Comparison of ENCODE assay signal across 13 cellular contexts in genomic region chr7:116030626-116031276, GRCh38. TPM values are rescaled to one million over a fixed set of nuclear protein-coding genes. Genes with fewer than 3 reads are reported as not detected.
DNase-seq lines count a peak whose midpoint lies in the region; ATAC-seq, FAIRE-seq and TF ChIP-seq lines count a peak whose summit lies in the region.
"Had no signal": no experiment of that assay in that cellular context is flagged by ENCODE, and none has a peak within 500 bp of the region (broad histone marks: within the 10 kb centered on the region; RNA-seq: fewer than 3 reads in every experiment).

A gene with protein sequence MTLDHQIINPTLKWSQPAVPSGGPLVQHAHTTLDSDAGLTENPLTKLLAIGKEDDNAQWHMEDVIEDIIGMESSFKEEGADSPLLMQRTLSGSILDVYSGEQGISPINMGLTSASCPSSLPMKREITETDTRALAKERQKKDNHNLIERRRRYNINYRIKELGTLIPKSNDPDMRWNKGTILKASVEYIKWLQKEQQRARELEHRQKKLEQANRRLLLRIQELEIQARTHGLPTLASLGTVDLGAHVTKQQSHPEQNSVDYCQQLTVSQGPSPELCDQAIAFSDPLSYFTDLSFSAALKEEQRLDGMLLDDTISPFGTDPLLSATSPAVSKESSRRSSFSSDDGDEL (minus strand): TSS chr7:116030763. CDS start chr7:115984441, 46,322 bp downstream.

- H4K20me1 ChIP-seq in OCI-LY3 (ENCODE audit: insufficient read depth, low read length) = peaks cover 81% of the 10 kb centered on the region

- H3K27ac Mint-ChIP-seq in CD8-positive, alpha-beta T cell = no peak within 1 kb of the TSS
- H3K27ac Mint-ChIP-seq: stimulated activated effector memory CD8-positive, alpha-beta T cell treated with anti-CD3 and anti-CD28 coated beads, Interleukin-12 subunit alpha, Interleukin-12 subunit beta, amount 100 ng/mL, for 72 hours had no signal

- TF ChIP-seq POLR2A in H54 (IDR thresholded peaks at IDR 0.05; ENCODE audit: low read depth, low read length) (no peak), sigmoid colon (IDR thresholded peaks at IDR 0.05) (no peak)

- H3K4me3 ChIP-seq in OCI-LY3 (ENCODE audit: low read length) = no peak within 1 kb of the TSS
- peak within 1 kb of the TSS in 2 of 4 donors; percentile 5 to 25 for H3K4me3 ChIP-seq in sigmoid colon
- no peak within 1 kb of the TSS for H3K4me3 ChIP-seq in CD8-positive, alpha-beta T cell (ENCODE audit: low read depth, low read length)

- H3K4me2 ChIP-seq in OCI-LY3 (ENCODE audit: low read length) = peak within 1 kb of the TSS; percentile 25

- peaks cover 79% of the 10 kb centered on the region for H3K79me2 ChIP-seq in OCI-LY3 (ENCODE audit: low read length)

- DNase-seq in H54 (ENCODE audit: insufficient read length, low spot score) (no peak), epithelial cell of prostate (ENCODE audit: low read depth, low spot score) (no peak), pulmonary artery endothelial cell (ENCODE audit: low read depth, low spot score) (peak; percentile 32), NCI-H748 (lab: John Stamatoyannopoulos, UW; ENCODE audit: unreplicated experiment) (no peak), sigmoid colon (no peak)
- no peak for DNase-seq in CD8-positive, alpha-beta T cell
- DNase-seq: activated T-cell treated with anti-CD3 and anti-CD28 coated beads, Interleukin-2, amount 50 U/mL, for 4 hours; NCI-H2029 had no signal

- no peaks in the 10 kb centered on the region for H3K27me3 ChIP-seq in OCI-LY3 (ENCODE audit: low read depth, low read length)
- no peaks in the 10 kb centered on the region for H3K27me3 ChIP-seq in sigmoid colon
- no peaks in the 10 kb centered on the region for H3K27me3 ChIP-seq in CD8-positive, alpha-beta T cell (ENCODE audit: insufficient read depth, low read length)

- H3K4me3 Mint-ChIP-seq in CD8-positive, alpha-beta T cell = no peak within 1 kb of the TSS
- H3K4me3 Mint-ChIP-seq: activated T-cell treated with anti-CD3 and anti-CD28 coated beads, Interleukin-2, amount 50 U/mL, for 4 hours; stimulated activated effector memory CD8-positive, alpha-beta T cell treated with anti-CD3 and anti-CD28 coated beads, Interleukin-12 subunit alpha, Interleukin-12 subunit beta, amount 100 ng/mL, for 72 hours had no signal

- TF ChIP-seq CTCF in OCI-LY3 (IDR thresholded peaks at IDR 0.05; ENCODE audit: low read depth, low read length) (no peak), sigmoid colon (IDR thresholded peaks at IDR 0.05) (no peak)
- TF ChIP-seq CTCF in CD8-positive, alpha-beta T cell (IDR thresholded peaks at IDR 0.05) = no peak

- no peak for TF ChIP-seq EP300 in sigmoid colon (IDR thresholded peaks at IDR 0.05)

- intact Hi-C loops in sigmoid colon (cut with DNase I) = no loop called here
- intact Hi-C loops in CD8-positive, alpha-beta T cell (cut with DNase I, micrococcal nuclease) = no loop called here

- no peak within 1 kb of the TSS for H3K9ac ChIP-seq in OCI-LY3 (ENCODE audit: low read length)

- H3K36me3 Mint-ChIP-seq in CD8-positive, alpha-beta T cell = no peaks in the 10 kb centered on the region
- H3K36me3 Mint-ChIP-seq: stimulated activated effector memory CD8-positive, alpha-beta T cell treated with anti-CD3 and anti-CD28 coated beads, Interleukin-12 subunit alpha, Interleukin-12 subunit beta, amount 100 ng/mL, for 72 hours had no signal

- H3K36me3 ChIP-seq in OCI-LY3 (replicated peaks; ENCODE audit: low read depth, low read length) = peaks cover 60% of the 10 kb centered on the region
- H3K36me3 ChIP-seq in sigmoid colon = no peaks in the 10 kb centered on the region
- no peaks in the 10 kb centered on the region for H3K36me3 ChIP-seq in CD8-positive, alpha-beta T cell (ENCODE audit: insufficient read depth, low read length)

- H2AFZ ChIP-seq in OCI-LY3 (ENCODE audit: low read depth, low read length) = no peak within 1 kb of the TSS

- POLR2A ChIA-PET in CD8-positive, alpha-beta T cell (lab: Charles Lee) = no interaction called here

- peak within 1 kb of the TSS; percentile 70 for H3K27ac ChIP-seq in OCI-LY3 (ENCODE audit: low read length)
- peak within 1 kb of the TSS; percentile 41 for H3K27ac ChIP-seq in epithelial cell of prostate
- no peak within 1 kb of the TSS for H3K27ac ChIP-seq in sigmoid colon
- H3K27ac ChIP-seq in CD8-positive, alpha-beta T cell (ENCODE audit: low read depth, low read length) = no peak within 1 kb of the TSS

- no peaks in the 10 kb centered on the region for H3K9me3 Mint-ChIP-seq in CD8-positive, alpha-beta T cell
- H3K9me3 Mint-ChIP-seq: activated T-cell treated with anti-CD3 and anti-CD28 coated beads, Interleukin-2, amount 50 U/mL, for 4 hours; stimulated activated effector memory CD8-positive, alpha-beta T cell treated with anti-CD3 and anti-CD28 coated beads, Interleukin-12 subunit alpha, Interleukin-12 subunit beta, amount 100 ng/mL, for 72 hours had no signal

- 23 to 28% methylated on average over 3 of the region's 3 CpGs for WGBS in sigmoid colon, 2 donors

- ATAC-seq in GM21737 (IDR thresholded peaks at IDR 0.05; ENCODE audit: unreplicated experiment) = no peak
- ATAC-seq in CD8-positive, alpha-beta T cell = no peak
- ATAC-seq: activated T-cell treated with anti-CD3 and anti-CD28 coated beads, Interleukin-2, amount 50 U/mL, for 4 hours; stimulated activated effector memory CD8-positive, alpha-beta T cell treated with anti-CD3 and anti-CD28 coated beads, Interleukin-12 subunit alpha, Interleukin-12 subunit beta, amount 100 ng/mL, for 72 hours had no signal

- FAIRE-seq in H54 (lab: Jason Lieb, UNC) = peak; percentile 6
- FAIRE-seq: islet of Langerhans had no signal

- peaks cover 2% of the 10 kb centered on the region for H3K27me3 Mint-ChIP-seq in CD8-positive, alpha-beta T cell (ENCODE audit: low read depth)

- H3K4me1 ChIP-seq in OCI-LY3 (ENCODE audit: low read length) = peaks cover 57% of the 10 kb centered on the region
- no peaks in the 10 kb centered on the region for H3K4me1 ChIP-seq in sigmoid colon
- H3K4me1 ChIP-seq in CD8-positive, alpha-beta T cell (ENCODE audit: insufficient read depth, low read length) = no peaks in the 10 kb centered on the region

- H3K9me3 ChIP-seq in OCI-LY3 (ENCODE audit: insufficient read depth, low read length) = no peaks in the 10 kb centered on the region
- H3K9me3 ChIP-seq in sigmoid colon = no peaks in the 10 kb centered on the region
- H3K9me3 ChIP-seq in CD8-positive, alpha-beta T cell (ENCODE audit: low read length) = no peaks in the 10 kb centered on the region

- CTCF ChIA-PET in CD8-positive, alpha-beta T cell (lab: Charles Lee) = no interaction called here

- H3K4me1 Mint-ChIP-seq in CD8-positive, alpha-beta T cell (ENCODE audit: low read depth) = no peaks in the 10 kb centered on the region
- H3K4me1 Mint-ChIP-seq: stimulated activated effector memory CD8-positive, alpha-beta T cell treated with anti-CD3 and anti-CD28 coated beads, Interleukin-12 subunit alpha, Interleukin-12 subunit beta, amount 100 ng/mL, for 72 hours had no signal

RNA-seq across cellular contexts. Expression of the gene that starts here (rescaled TPM):
- total RNA-seq in pulmonary artery endothelial cell = 13.2 and 15.4 TPM in 2 replicates
- total RNA-seq in sigmoid colon = 1 to 10 TPM; 4.3 to 9.1 (median 5.1) TPM
- 1 to 10 TPM; 2.0 to 2.4 (median 2.1) TPM for polyA plus RNA-seq in sigmoid colon
- total RNA-seq in CD8-positive, alpha-beta T cell = not detected
- total RNA-seq: T-helper 1 cell treated with Interleukin-12 subunit alpha and Interleukin-12 subunit beta and Interleukin-4 antibody, amounts not matched to agents 30 ng/mL and 1 ng/mL, for 36 hours had no signal

Comparison
In these comparisons a context has a peak if more than half of its experiments do, and no peak if none do; other contexts are left out.
1. RNA of the gene that starts here (total RNA-seq): 13.2 to 15.4 TPM in pulmonary artery endothelial cell and 4.3 to 9.1 TPM in sigmoid colon; not detected in CD8-positive, alpha-beta T cell; every median in the first group is over 4 times any median in the second.
2. H3K27ac ChIP-seq: peak in OCI-LY3 (single experiment) and epithelial cell of prostate (single experiment); none in sigmoid colon (0 of 4) and CD8-positive, alpha-beta T cell (single experiment).